ENCODE assay signal across 16 cellular contexts in genomic region chr2:105773568-105773967, GRCh38. TPM values are rescaled to one million over a fixed set of nuclear protein-coding genes. Genes with fewer than 3 reads are reported as not detected.
DNase-seq lines count a peak whose midpoint lies in the region; ATAC-seq, FAIRE-seq and TF ChIP-seq lines count a peak whose summit lies in the region.
"Had no signal": no experiment of that assay in that cellular context is flagged by ENCODE, and none has a peak within 500 bp of the region (broad histone marks: within the 10 kb centered on the region; RNA-seq: fewer than 3 reads in every experiment).

No MANE protein-coding gene starts in this region.

- no peak for ATAC-seq in stimulated activated naive CD8-positive, alpha-beta T cell treated with anti-CD3 and anti-CD28 coated beads, Interleukin-15, Interleukin-2, amounts not matched to agents 100 U/mL and 50 U/mL, for 24 hours
- ATAC-seq in WTC11 (no peak), upper lobe of right lung (peak; percentile 14), left lobe of liver (no peak)
- ATAC-seq: HepG2, sciatic nerve had no signal

- no peaks in the 10 kb centered on the region for H3K9me3 Mint-ChIP-seq in stimulated activated naive CD8-positive, alpha-beta T cell treated with anti-CD3 and anti-CD28 coated beads, Interleukin-15, Interleukin-2, amounts not matched to agents 100 ng/mL and 50 ng/mL, for 24 hours
- no peaks in the 10 kb centered on the region for H3K9me3 Mint-ChIP-seq in WTC11
- H3K9me3 Mint-ChIP-seq in immature natural killer cell = no peaks in the 10 kb centered on the region
- H3K9me3 Mint-ChIP-seq: neural crest cell had no signal

- H3K4me1 ChIP-seq in upper lobe of right lung = peaks cover 49% of the 10 kb centered on the region

- no peak for FAIRE-seq in urothelium cell line (lab: Jason Lieb, UNC)
- FAIRE-seq: GM19239, HepG2 had no signal

- CTCF ChIA-PET in WTC11 (lab: Charles Lee) = interaction anchor here (0.7 kb wide), 1 partner anchor 115 kb away, joined by 4 read pairs; no protein-coding TSS in a partner anchor

- no peaks in the 10 kb centered on the region for H3K9me3 ChIP-seq in upper lobe of right lung

- H3K4me3 ChIP-seq in upper lobe of right lung = no peak overlapping the region

- intact Hi-C loops in upper lobe of right lung (cut with DNase I) = no loop called here

- H3K27me3 Mint-ChIP-seq in stimulated activated naive CD8-positive, alpha-beta T cell treated with anti-CD3 and anti-CD28 coated beads, Interleukin-15, Interleukin-2, amounts not matched to agents 100 ng/mL and 50 ng/mL, for 24 hours = no peaks in the 10 kb centered on the region
- no peaks in the 10 kb centered on the region for H3K27me3 Mint-ChIP-seq in WTC11 (ENCODE audit: low read depth)
- peaks cover 0 to 11% (median 2%) of the 10 kb centered on the region in 3 donors for H3K27me3 Mint-ChIP-seq in immature natural killer cell (ENCODE audit: low read depth in 3 of 3)

- H3K4me3 Mint-ChIP-seq in stimulated activated naive CD8-positive, alpha-beta T cell treated with anti-CD3 and anti-CD28 coated beads, Interleukin-15, Interleukin-2, amounts not matched to agents 100 ng/mL and 50 ng/mL, for 24 hours = no peak overlapping the region
- H3K4me3 Mint-ChIP-seq in WTC11 = no peak overlapping the region
- peak overlapping the region in 2 of 5 donors; percentile 10 to 12 for H3K4me3 Mint-ChIP-seq in immature natural killer cell
- H3K4me3 Mint-ChIP-seq: neural crest cell had no signal

- H3K27me3 ChIP-seq in upper lobe of right lung = no peaks in the 10 kb centered on the region

- H3K27ac Mint-ChIP-seq in stimulated activated naive CD8-positive, alpha-beta T cell treated with anti-CD3 and anti-CD28 coated beads, Interleukin-15, Interleukin-2, amounts not matched to agents 100 ng/mL and 50 ng/mL, for 24 hours = peak overlapping the region; percentile 98
- H3K27ac Mint-ChIP-seq in WTC11 (0 out of 2 replicates have a peak overlapping the region, but pooled peaks have one; percentile 44), immature natural killer cell (peak overlapping the region; percentile 59 to 95 (median 66))

- H3K27ac ChIP-seq in upper lobe of right lung = no peak overlapping the region
- H3K27ac ChIP-seq: C4-2B had no signal

- POLR2A ChIA-PET in WTC11 (lab: Charles Lee) = no interaction called here

- H3K4me1 Mint-ChIP-seq in stimulated activated naive CD8-positive, alpha-beta T cell treated with anti-CD3 and anti-CD28 coated beads, Interleukin-15, Interleukin-2, amounts not matched to agents 100 ng/mL and 50 ng/mL, for 24 hours (ENCODE audit: low read depth) = peaks cover 98% of the 10 kb centered on the region
- H3K4me1 Mint-ChIP-seq in WTC11 (peaks cover 80% of the 10 kb centered on the region), immature natural killer cell (peaks cover 83 to 91% of the 10 kb centered on the region in 2 donors)

- TF ChIP-seq CTCF in WTC11 (IDR thresholded peaks at IDR 0.05) (no peak), upper lobe of right lung (IDR thresholded peaks at IDR 0.05) (no peak)

- peaks cover 18% of the 10 kb centered on the region for H3K36me3 Mint-ChIP-seq in stimulated activated naive CD8-positive, alpha-beta T cell treated with anti-CD3 and anti-CD28 coated beads, Interleukin-15, Interleukin-2, amounts not matched to agents 100 ng/mL and 50 ng/mL, for 24 hours (ENCODE audit: low read depth)
- no peaks in the 10 kb centered on the region for H3K36me3 Mint-ChIP-seq in WTC11
- peaks cover 0 to 4% (median 0%) of the 10 kb centered on the region in 3 donors for H3K36me3 Mint-ChIP-seq in immature natural killer cell

- H3K36me3 ChIP-seq in upper lobe of right lung = no peaks in the 10 kb centered on the region

- no peak for DNase-seq in stimulated activated naive CD8-positive, alpha-beta T cell treated with anti-CD3 and anti-CD28 coated beads, Interleukin-15, Interleukin-2, amounts not matched to agents 100 U/mL and 50 U/mL, for 24 hours
- DNase-seq in WTC11 (ENCODE audit: low spot score) (no peak), immature natural killer cell (no peak), upper lobe of right lung (no peak), HUDEP-2 (lab: John Stamatoyannopoulos, UW; ENCODE audit: unreplicated experiment in 76 of 76) (no peak), left lobe of liver (ENCODE audit: low spot score) (no peak), urothelium cell line (ENCODE audit: low spot score) (no peak)
- DNase-seq: NCI-H1436 treated with DMSO at 0.1 percent for 48 hours; SIG-M5; stimulated activated CD4-positive, alpha-beta T cell treated with anti-CD3 and anti-CD28 coated beads, Interleukin-4, amount 100 ng/mL, for 4 hours had no signal

TF ChIP-seq in WTC11, 78 proteins besides CTCF, POLR2A, EP300 and RAD21 (continues in another document):
- TF ChIP-seq ZNF423 (CRISPR knock-in tag; IDR thresholded peaks at IDR 0.05) = no peak
- TF ChIP-seq JAZF1 (CRISPR knock-in tag; IDR thresholded peaks at IDR 0.05) = no peak
- no peak for TF ChIP-seq ZNF396 (CRISPR knock-in tag; IDR thresholded peaks at IDR 0.05; ENCODE audit: borderline replicate concordance)
- TF ChIP-seq OVOL2 (CRISPR knock-in tag; IDR thresholded peaks at IDR 0.05; ENCODE audit: borderline replicate concordance) = no peak
- TF ChIP-seq CBFB (CRISPR knock-in tag; IDR thresholded peaks at IDR 0.05; ENCODE audit: low read depth) = no peak
- TF ChIP-seq NFATC4 (CRISPR knock-in tag; IDR thresholded peaks at IDR 0.05) = no peak
- no peak for TF ChIP-seq ATF3 (CRISPR knock-in tag; conservative IDR thresholded peaks at IDR 0.05)
- TF ChIP-seq PRDM15 (CRISPR knock-in tag; IDR thresholded peaks at IDR 0.05) = no peak
- TF ChIP-seq ZBTB21 (CRISPR knock-in tag; IDR thresholded peaks at IDR 0.05; ENCODE audit: borderline replicate concordance) = no peak
- no peak for TF ChIP-seq TCF7 (CRISPR knock-in tag; IDR thresholded peaks at IDR 0.05; ENCODE audit: low read depth)
- no peak for TF ChIP-seq SMAD4 (CRISPR knock-in tag; IDR thresholded peaks at IDR 0.05)
- TF ChIP-seq ELF4 (CRISPR knock-in tag; IDR thresholded peaks at IDR 0.05; ENCODE audit: low read depth) = no peak
- no peak for TF ChIP-seq USF1 (CRISPR knock-in tag; IDR thresholded peaks at IDR 0.05)
- no peak for TF ChIP-seq ZMAT4 (CRISPR knock-in tag; IDR thresholded peaks at IDR 0.05)
- no peak for TF ChIP-seq HMGA2 (CRISPR knock-in tag; IDR thresholded peaks at IDR 0.05)
- no peak for TF ChIP-seq E2F4 (CRISPR knock-in tag; IDR thresholded peaks at IDR 0.05; ENCODE audit: borderline replicate concordance, low read depth)
- no peak for TF ChIP-seq NFE2L1 (CRISPR knock-in tag; IDR thresholded peaks at IDR 0.05)

RNA-seq across cellular contexts. Expression of gene NCK2, which starts 28.9 kb away (rescaled TPM):
- total RNA-seq in WTC11 (2021) = 63.7 to 75.4 TPM (median 65.1 TPM) in 3 replicates
- 10 to 100 TPM; 10.7 to 22.1 (median 16.2) TPM for polyA plus RNA-seq in immature natural killer cell
- total RNA-seq in upper lobe of right lung = 49.7 TPM
- total RNA-seq in left lobe of liver = 6.3 TPM

Comparison
In these comparisons a context has a peak if more than half of its experiments do, and no peak if none do; other contexts are left out.
1. H3K27ac Mint-ChIP-seq: peak in every context shown above with its lines; median percentile 98 in stimulated activated naive CD8-positive, alpha-beta T cell treated with anti-CD3 and anti-CD28 coated beads, Interleukin-15, Interleukin-2, amounts not matched to agents 100 ng/mL and 50 ng/mL, for 24 hours; 66 in immature natural killer cell; 44 in WTC11.